30 cellular contexts compared by ENCODE assay signal in genomic region chr18:35088931-35089330, GRCh38. TPM values are rescaled to one million over a fixed set of nuclear protein-coding genes. Genes with fewer than 3 reads are reported as not detected.
DNase-seq lines count a peak whose midpoint lies in the region; ATAC-seq, FAIRE-seq and TF ChIP-seq lines count a peak whose summit lies in the region.
"Had no signal": no experiment of that assay in that cellular context is flagged by ENCODE, and none has a peak within 500 bp of the region (broad histone marks: within the 10 kb centered on the region; RNA-seq: fewer than 3 reads in every experiment).

No MANE protein-coding gene starts in this region.

- no peak for TF ChIP-seq CTCF in brain microvascular endothelial cell (IDR thresholded peaks at IDR 0.05; ENCODE audit: low read depth, low read length, missing control alignments)
- TF ChIP-seq CTCF in osteocyte (IDR thresholded peaks at IDR 0.05) = no peak

- H3K9me3 Mint-ChIP-seq in osteocyte (ENCODE audit: unreplicated experiment) = peaks cover 5% of the 10 kb centered on the region
- H3K9me3 Mint-ChIP-seq: activated T-cell treated with anti-CD3 and anti-CD28 coated beads, Interleukin-2, amount 50 U/mL, for 4 hours; nephron had no signal

- in situ Hi-C loops in brain microvascular endothelial cell (cut with HindIII; ENCODE audit: low pct_ligation_motif_present, low sequenced_read_pairs) = no loop called here

- DNase-seq in GM12892 (ENCODE audit: insufficient read length) = no peak
- DNase-seq in LHCN-M2 (ENCODE audit: low read depth) = peak; percentile 63
- DNase-seq in brain microvascular endothelial cell = peak; percentile 26
- DNase-seq in osteocyte (ENCODE audit: extremely low spot score, unreplicated experiment) = no peak
- DNase-seq in NCI-H1436 treated with DMSO at 0.1 percent for 48 hours (lab: John Stamatoyannopoulos, UW) = no peak
- DNase-seq: activated CD4-positive, alpha-beta T cell treated with anti-CD3 and anti-CD28 coated beads, Interleukin-2, amount 50 U/mL, for 4 hours; activated CD8-positive, alpha-beta memory T cell treated with anti-CD3 and anti-CD28 coated beads, Interleukin-2, amount 10 ng/mL, durations not matched to agents 7 days and 5 days; activated gamma-delta T cell treated with Interleukin-2 at 50 U/mL for 16 hours; activated T-cell treated with anti-CD3 and anti-CD28 coated beads, Interleukin-2, amount 50 U/mL, for 4 hours; body of pancreas; C1 segment of cervical spinal cord; cerebellar nuclear complex; effector CD4-positive, alpha-beta T cell; kidney; mucosa of descending colon; NCI-H1092 treated with DMSO at 0.1 percent for 48 hours; NCI-H187; NCI-H2171; RPMI8226; stimulated activated CD4-positive, alpha-beta T cell treated with anti-CD3 and anti-CD28 coated beads, Interleukin-1b, Interleukin-23, amount 100 ng/mL, for 48 hours; stimulated activated naive CD4-positive, alpha-beta T cell treated with Interleukin-2 at 50 U/mL for 16 hours; upper lobe of right lung had no signal

- H3K27me3 Mint-ChIP-seq in osteocyte (ENCODE audit: unreplicated experiment) = no peaks in the 10 kb centered on the region
- H3K27me3 Mint-ChIP-seq: activated CD8-positive, alpha-beta memory T cell treated with anti-CD3 and anti-CD28 coated beads, Interleukin-2, amount 10 ng/mL, durations not matched to agents 7 days and 5 days had no signal

- no peaks in the 10 kb centered on the region for H3K27me3 ChIP-seq in brain microvascular endothelial cell (replicated peaks)
- H3K27me3 ChIP-seq: body of pancreas, suprapubic skin, upper lobe of right lung had no signal

- TF ChIP-seq POLR2A in GM12892 (IDR thresholded peaks at IDR 0.05; ENCODE audit: low read depth, low read length) = no peak

- peaks cover 36% of the 10 kb centered on the region for H3K4me1 Mint-ChIP-seq in osteocyte (ENCODE audit: unreplicated experiment)
- H3K4me1 Mint-ChIP-seq: nephron had no signal

- H3K4me3 Mint-ChIP-seq in osteocyte (ENCODE audit: unreplicated experiment) = no peak overlapping the region
- H3K4me3 Mint-ChIP-seq: activated CD8-positive, alpha-beta memory T cell treated with anti-CD3 and anti-CD28 coated beads, Interleukin-2, amount 10 ng/mL, durations not matched to agents 7 days and 5 days; activated T-cell treated with anti-CD3 and anti-CD28 coated beads, Interleukin-2, amount 50 U/mL, for 4 hours; nephron had no signal

- ATAC-seq in GM21717 (IDR thresholded peaks at IDR 0.05; ENCODE audit: unreplicated experiment) = no peak
- ATAC-seq in esophagus mucosa = no peak
- ATAC-seq: activated CD8-positive, alpha-beta memory T cell treated with anti-CD3 and anti-CD28 coated beads, Interleukin-2, amount 10 ng/mL, durations not matched to agents 7 days and 5 days; activated T-cell treated with anti-CD3 and anti-CD28 coated beads, Interleukin-2, amount 50 U/mL, for 4 hours; body of pancreas; HCT116; mucosa of descending colon; upper lobe of right lung had no signal

- H3K4me3 ChIP-seq in brain microvascular endothelial cell (ENCODE audit: low read depth, low read length) = no peak overlapping the region
- H3K4me3 ChIP-seq: body of pancreas, lung, mucosa of descending colon, suprapubic skin, upper lobe of right lung had no signal

- no peaks in the 10 kb centered on the region for H3K36me3 ChIP-seq in brain microvascular endothelial cell (replicated peaks)
- H3K36me3 ChIP-seq: suprapubic skin, upper lobe of right lung had no signal

- H3K27ac Mint-ChIP-seq in osteocyte (ENCODE audit: unreplicated experiment) = peak overlapping the region; percentile 5
- H3K27ac Mint-ChIP-seq: activated CD8-positive, alpha-beta memory T cell treated with anti-CD3 and anti-CD28 coated beads, Interleukin-2, amount 10 ng/mL, durations not matched to agents 7 days and 5 days; nephron had no signal

- H3K27ac ChIP-seq in brain microvascular endothelial cell = peak overlapping the region; percentile 52
- H3K27ac ChIP-seq: body of pancreas, epithelial cell of prostate, suprapubic skin, upper lobe of right lung had no signal

- FAIRE-seq in GM12892 (lab: Jason Lieb, UNC) = peak; percentile 24
- FAIRE-seq: G401.6, kidney had no signal

- peaks cover 6% of the 10 kb centered on the region for H3K36me3 Mint-ChIP-seq in osteocyte (ENCODE audit: unreplicated experiment)

RNA-seq across cellular contexts. Expression of gene MAPRE2, which starts 47.7 kb away (rescaled TPM):
- 15.3 TPM for polyA plus RNA-seq in GM12892 (2012; ENCODE audit: missing spikeins)
- 23.0 and 33.9 TPM in 2 replicates for total RNA-seq in LHCN-M2 (2014; rRNA removed)
- 18.0 TPM for polyA plus RNA-seq in LHCN-M2 (2012)
- 49.8 and 50.0 TPM in 2 replicates for total RNA-seq in osteocyte
- total RNA-seq in esophagus mucosa = 4.5 TPM

Comparison
In these comparisons a context has a peak if more than half of its experiments do, and no peak if none do; other contexts are left out.
1. DNase-seq: peak in LHCN-M2 (single experiment) and brain microvascular endothelial cell (single experiment); none in GM12892 (single experiment), osteocyte (single experiment) and NCI-H1436 treated with DMSO at 0.1 percent for 48 hours (single experiment).